ENCODE assay signal across 9 cellular contexts in genomic region chr13:41004875-41005693, GRCh38. TPM values are rescaled to one million over a fixed set of nuclear protein-coding genes. Genes with fewer than 3 reads are reported as not detected.
A peak's percentile ranks its signal among the peaks of the same experiment; 100 is the strongest.
DNase-seq lines count a peak whose midpoint lies in the region; ATAC-seq, FAIRE-seq and TF ChIP-seq lines count a peak whose summit lies in the region.
"Had no signal": no experiment of that assay in that cellular context is flagged by ENCODE, and none has a peak within 500 bp of the region (broad histone marks: within the 10 kb centered on the region; RNA-seq: fewer than 3 reads in every experiment).

No MANE protein-coding gene starts in this region.

- H3K36me3 ChIP-seq in keratinocyte (ENCODE audit: control insufficient read depth in 2 of 2, extremely low read depth in 1 of 2, insufficient read depth in 2 of 2, low read length in 2 of 2) (no peaks in the 10 kb centered on the region), right atrium auricular region (no peaks in the 10 kb centered on the region)

- peaks cover 68% of the 10 kb centered on the region for H3K4me1 Mint-ChIP-seq in activated CD4-positive, alpha-beta T cell treated with anti-CD3 and anti-CD28 coated beads, Interleukin-2, amount 10 ng/mL, durations not matched to agents 7 days and 5 days

- H3K79me2 ChIP-seq in keratinocyte (ENCODE audit: control insufficient read depth, insufficient read depth, low read length), result peaks cover 92% of the 10 kb centered on the region

- no peak for TF ChIP-seq CTCF in keratinocyte (optimal IDR thresholded peaks at IDR 0.05 in 1 of 3, IDR thresholded peaks at IDR 0.05 in 1 of 3, conservative IDR thresholded peaks at IDR 0.05 in 1 of 3; ENCODE audit: extremely low read depth in 1 of 3, insufficient read depth in 2 of 3, low read length in 3 of 3)
- no peak for TF ChIP-seq CTCF in right atrium auricular region (IDR thresholded peaks at IDR 0.05)

- CTCF ChIA-PET in activated CD4-positive, alpha-beta T cell treated with anti-CD3 and anti-CD28 coated beads, Interleukin-2, amount 10 ng/mL, durations not matched to agents 7 days and 5 days (lab: Charles Lee), result interaction anchor here (1.5 to 1.9 kb wide), 2 partner anchors 12 to 31 kb away, joined by 5 read pairs; no protein-coding TSS in a partner anchor

- peaks cover 37% of the 10 kb centered on the region for H3K36me3 Mint-ChIP-seq in activated CD4-positive, alpha-beta T cell treated with anti-CD3 and anti-CD28 coated beads, Interleukin-2, amount 10 ng/mL, durations not matched to agents 7 days and 5 days (ENCODE audit: low read depth)

- H3K9me3 ChIP-seq in keratinocyte (ENCODE audit: control insufficient read depth, low read depth, low read length) (no peaks in the 10 kb centered on the region), right atrium auricular region (no peaks in the 10 kb centered on the region)
- H3K9me3 ChIP-seq: psoas muscle had no signal

- peak; percentile 13 for FAIRE-seq in keratinocyte (lab: Jason Lieb, UNC)

- H3K4me3 Mint-ChIP-seq in activated CD4-positive, alpha-beta T cell treated with anti-CD3 and anti-CD28 coated beads, Interleukin-2, amount 10 ng/mL, durations not matched to agents 7 days and 5 days, result peak overlapping the region; percentile 74

- H3K9me3 Mint-ChIP-seq in activated CD4-positive, alpha-beta T cell treated with anti-CD3 and anti-CD28 coated beads, Interleukin-2, amount 10 ng/mL, durations not matched to agents 7 days and 5 days, result no peaks in the 10 kb centered on the region

- no peaks in the 10 kb centered on the region for H3K27me3 Mint-ChIP-seq in activated CD4-positive, alpha-beta T cell treated with anti-CD3 and anti-CD28 coated beads, Interleukin-2, amount 10 ng/mL, durations not matched to agents 7 days and 5 days

- H3K27me3 ChIP-seq in keratinocyte (ENCODE audit: control insufficient read depth, extremely low read depth, insufficient read depth, low read length) (no peaks in the 10 kb centered on the region), right atrium auricular region (no peaks in the 10 kb centered on the region)

- H3K9me1 ChIP-seq in keratinocyte (ENCODE audit: control insufficient read depth, extremely low read depth, insufficient read depth, low read length), result no peaks in the 10 kb centered on the region

- POLR2A ChIA-PET in activated CD4-positive, alpha-beta T cell treated with anti-CD3 and anti-CD28 coated beads, Interleukin-2, amount 10 ng/mL, durations not matched to agents 7 days and 5 days (lab: Charles Lee), result interaction anchor here (1.5 to 2.1 kb wide), 2 partner anchors 13 to 14 kb away, joined by 3 to 10 read pairs; partner anchors contain the start of gene ELF1

- H2AFZ ChIP-seq in keratinocyte (ENCODE audit: control insufficient read depth, low read length), result no peak overlapping the region

- dilution Hi-C loops in keratinocyte (cut with MboI; ENCODE audit: extremely low pct_ligation_motif_present, low sequenced_read_pairs), result no loop called here

- H3K4me1 ChIP-seq in keratinocyte (ENCODE audit: control insufficient read depth, extremely low read depth, insufficient read depth, low read length) (peaks cover 21% of the 10 kb centered on the region), right atrium auricular region (peaks cover 0 to 57% of the 10 kb centered on the region in 2 donors)

- H4K20me1 ChIP-seq in keratinocyte (ENCODE audit: control insufficient read depth, extremely low read depth, insufficient read depth, low read length), result no peaks in the 10 kb centered on the region

- H3K27ac ChIP-seq in keratinocyte (ENCODE audit: control insufficient read depth, insufficient read depth, low read length) (no peak overlapping the region), right atrium auricular region (no peak overlapping the region)
- H3K27ac ChIP-seq: psoas muscle had no signal

- ATAC-seq in HG03060 (IDR thresholded peaks at IDR 0.05; ENCODE audit: low read depth, unreplicated experiment), result peak; percentile 66

- no peak overlapping the region for H3K4me2 ChIP-seq in keratinocyte (ENCODE audit: control insufficient read depth, extremely low read depth, insufficient read depth, low read depth, low read length)

- peak overlapping the region; percentile 93 for H3K27ac Mint-ChIP-seq in activated CD4-positive, alpha-beta T cell treated with anti-CD3 and anti-CD28 coated beads, Interleukin-2, amount 10 ng/mL, durations not matched to agents 7 days and 5 days

- no peak overlapping the region for H3K9ac ChIP-seq in keratinocyte (ENCODE audit: control insufficient read depth, extremely low read depth, insufficient read depth, low read length)

- no peak overlapping the region for H3K4me3 ChIP-seq in keratinocyte (ENCODE audit: control insufficient read depth in 2 of 3, extremely low read depth in 1 of 3, insufficient read depth in 2 of 3, low read depth in 1 of 3, low read length in 3 of 3)
- no peak overlapping the region for H3K4me3 ChIP-seq in right atrium auricular region
- H3K4me3 ChIP-seq: psoas muscle had no signal

- DNase-seq in activated CD4-positive, alpha-beta T cell treated with anti-CD3 and anti-CD28 coated beads, Interleukin-2, amount 10 ng/mL, durations not matched to agents 7 days and 5 days, result peak; percentile 54
- no peak for DNase-seq in activated CD4-positive, alpha-beta T cell treated with anti-CD3 and anti-CD28 coated beads for 1 hour
- DNase-seq in RPMI8226 (peak; percentile 61), keratinocyte (ENCODE audit: low read depth, low spot score) (no peak), 8988T (no peak), right atrium auricular region (ENCODE audit: low spot score) (no peak)
- DNase-seq in NK-92 treated with Interleukin-12 subunit alpha and Interleukin-12 subunit beta, amount 100 ng/mL, for 24 hours (lab: John Stamatoyannopoulos, UW), result no peak
- DNase-seq: psoas muscle had no signal

RNA-seq across cellular contexts. Expression of gene ELF1, which starts 14.0 kb away (rescaled TPM):
- 100 to 1,000 TPM; 125 to 149 TPM for total RNA-seq in activated CD4-positive, alpha-beta T cell treated with anti-CD3 and anti-CD28 coated beads, Interleukin-2, amount 10 ng/mL, durations not matched to agents 7 days and 5 days
- 37.9 to 57.6 TPM (median 48.0 TPM) in 3 replicates for polyA plus RNA-seq in keratinocyte
- 26.9 TPM for polyA plus RNA-seq in keratinocyte (2011; ENCODE audit: low read depth)
- 22.0 and 37.8 TPM in 2 replicates for polyA plus RNA-seq in keratinocyte (2011; cell fraction: cytosol; rRNA removed)
- 59.1 and 72.8 TPM in 2 replicates for polyA plus RNA-seq in keratinocyte (2011; cell fraction: nucleus; rRNA removed)
- 36.8 and 51.4 TPM in 2 replicates for polyA plus RNA-seq in keratinocyte (2012; ENCODE audit: low replicate concordance)
- polyA minus RNA-seq in keratinocyte, result 39.4 to 65.3 TPM (median 41.8 TPM) in 3 replicates
- 29.7 TPM for polyA minus RNA-seq in keratinocyte (2011; cell fraction: cytosol; rRNA and poly(A)+ RNA removed)
- 63.2 and 99.9 TPM in 2 replicates for polyA minus RNA-seq in keratinocyte (2011; cell fraction: nucleus; rRNA and poly(A)+ RNA removed)
- 10 to 100 TPM; 39.1 to 54.2 TPM for total RNA-seq in right atrium auricular region

RNA-seq across cellular contexts. Expression of gene WBP4, which starts 56.2 kb away (rescaled TPM):
- total RNA-seq in activated CD4-positive, alpha-beta T cell treated with anti-CD3 and anti-CD28 coated beads, Interleukin-2, amount 10 ng/mL, durations not matched to agents 7 days and 5 days, result 10 to 100 TPM in 1 of 2 experiments, 1 to 10 TPM in 1; 9.8 to 12.2 TPM
- polyA plus RNA-seq in keratinocyte, result 5.9 to 13.5 TPM (median 9.3 TPM) in 3 replicates
- polyA plus RNA-seq in keratinocyte (2011; ENCODE audit: low read depth), result 14.1 TPM
- 6.5 and 9.7 TPM in 2 replicates for polyA plus RNA-seq in keratinocyte (2011; cell fraction: cytosol; rRNA removed)
- polyA plus RNA-seq in keratinocyte (2011; cell fraction: nucleus; rRNA removed), result 7.0 and 11.7 TPM in 2 replicates
- 9.5 and 13.8 TPM in 2 replicates for polyA plus RNA-seq in keratinocyte (2012; ENCODE audit: low replicate concordance)
- 0.33 to 3.1 TPM (median 0.66 TPM) in 3 replicates for polyA minus RNA-seq in keratinocyte
- 3.6 TPM for polyA minus RNA-seq in keratinocyte (2011; cell fraction: cytosol; rRNA and poly(A)+ RNA removed)
- polyA minus RNA-seq in keratinocyte (2011; cell fraction: nucleus; rRNA and poly(A)+ RNA removed), result 1.7 and 4.0 TPM in 2 replicates
- 10 to 100 TPM; 14.0 to 18.0 TPM for total RNA-seq in right atrium auricular region

Comparison
In these comparisons a context has a peak if more than half of its experiments do, and no peak if none do; other contexts are left out.
1. DNase-seq: peak in activated CD4-positive, alpha-beta T cell treated with anti-CD3 and anti-CD28 coated beads, Interleukin-2, amount 10 ng/mL, durations not matched to agents 7 days and 5 days (single experiment) and RPMI8226 (single experiment); none in activated CD4-positive, alpha-beta T cell treated with anti-CD3 and anti-CD28 coated beads for 1 hour (single experiment), keratinocyte (single experiment), 8988T (single experiment), right atrium auricular region (single experiment) and NK-92 treated with Interleukin-12 subunit alpha and Interleukin-12 subunit beta, amount 100 ng/mL, for 24 hours (single experiment).